In genomic region chr15:80890341-80890972, GRCh38 we compare ENCODE assay signal across 17 cellular contexts.
DNase-seq lines count a peak whose midpoint lies in the region; ATAC-seq and TF ChIP-seq lines count a peak whose summit lies in the region.
"Had no signal": no experiment of that assay in that cellular context is flagged by ENCODE, and none has a peak within 500 bp of the region (broad histone marks: within the 10 kb centered on the region; RNA-seq: fewer than 3 reads in every experiment).

No MANE protein-coding gene starts in this region.

- ATAC-seq in left ventricle myocardium superior (peak; percentile 23), HG03460 (IDR thresholded peaks at IDR 0.05; ENCODE audit: unreplicated experiment) (no peak), HG02571 (IDR thresholded peaks at IDR 0.05; ENCODE audit: unreplicated experiment) (no peak), HG02970 (IDR thresholded peaks at IDR 0.05; ENCODE audit: low FRiP score, unreplicated experiment) (no peak)
- ATAC-seq: A549 had no signal

- intact Hi-C loops in left ventricle myocardium superior (cut with micrococcal nuclease) (no loop called here), cardiac septum (cut with DNase I) (no loop called here)

- in situ Hi-C loops in GM13977 (cut with MboI; ENCODE audit: low pct_unique_long_range_greater_than_20kb, low sequenced_read_pairs, unreplicated experiment) = no loop called here

- DNase-seq in left ventricle myocardium superior (no peak), cardiac septum (ENCODE audit: low spot score) (no peak), RPMI7951 (ENCODE audit: low read depth) (peak; percentile 14), glomerular visceral epithelial cell (ENCODE audit: extremely low spot score) (peak; percentile 25), GM13977 (ENCODE audit: low spot score) (no peak)
- DNase-seq: activated CD4-positive, alpha-beta T cell treated with anti-CD3 and anti-CD28 coated beads, Interleukin-2, amount 50 U/mL, for 1 hour; aorta; DMS153; GOT3; left cardiac atrium; NCI-H1105; NCI-H524 treated with DMSO at 0.1 percent for 48 hours; stimulated activated CD4-positive, alpha-beta T cell treated with anti-CD3 and anti-CD28 coated beads, Interleukin-12 subunit alpha, Interleukin-12 subunit beta, amount 100 ng/mL, for 4 hours had no signal

- no peak for TF ChIP-seq CTCF in GM13977 (IDR thresholded peaks at IDR 0.05; ENCODE audit: extremely low read depth, insufficient read depth, missing control alignments)

Comparison
In these comparisons a context has a peak if more than half of its experiments do, and no peak if none do; other contexts are left out.
1. DNase-seq: peak in RPMI7951 (single experiment) and glomerular visceral epithelial cell (single experiment); none in left ventricle myocardium superior (single experiment), cardiac septum (single experiment) and GM13977 (single experiment).